In the genomic region with DNA sequence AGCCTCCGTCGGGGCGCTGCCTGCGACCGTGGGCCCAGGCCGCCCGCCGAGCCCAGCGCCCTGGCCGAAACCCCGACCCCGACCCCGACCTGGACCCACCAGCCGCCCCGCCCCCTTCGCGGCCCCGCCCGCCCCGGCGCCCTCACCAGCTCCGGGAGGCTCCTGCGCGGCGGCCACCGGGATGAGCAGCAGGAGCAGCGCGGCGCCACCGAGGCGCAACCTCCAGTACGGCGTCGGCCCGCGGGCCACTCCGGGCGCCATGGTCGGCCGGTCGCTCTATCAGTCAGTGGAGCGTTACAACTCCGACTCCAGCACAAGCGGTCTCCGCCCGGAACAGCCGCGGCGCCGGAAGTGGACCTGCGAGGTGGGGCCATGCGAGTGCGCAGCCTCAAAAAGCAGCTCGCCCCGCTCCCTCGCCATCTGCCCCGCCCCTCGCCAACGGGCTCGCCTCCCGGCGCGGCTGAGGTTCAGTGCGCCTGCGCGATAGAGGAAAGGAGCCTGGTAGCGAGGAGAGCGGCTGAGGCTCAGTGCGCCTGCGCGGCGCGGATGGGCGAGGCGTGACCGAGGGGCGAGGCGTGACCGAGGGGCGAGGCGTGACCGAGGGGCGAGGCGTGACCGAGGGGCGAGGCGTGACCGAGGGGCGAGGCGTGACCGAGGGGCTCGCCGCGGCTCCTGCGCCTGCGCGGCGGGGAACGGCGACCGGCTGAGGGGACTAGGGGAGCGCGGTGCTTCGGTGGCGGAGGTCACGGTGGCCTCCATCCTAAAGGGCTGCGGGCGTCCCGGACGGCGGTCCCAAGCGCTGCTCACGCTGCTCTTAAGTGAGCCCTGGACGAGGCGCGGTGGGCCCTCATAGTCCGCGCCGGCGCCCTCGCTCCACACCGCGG, we compare ENCODE assay signal across 8 cellular contexts. TPM values are rescaled to one million over a fixed set of nuclear protein-coding genes. Genes with fewer than 3 reads are reported as not detected.
DNase-seq lines count a peak whose midpoint lies in the region; ATAC-seq and TF ChIP-seq lines count a peak whose summit lies in the region.

A gene with protein sequence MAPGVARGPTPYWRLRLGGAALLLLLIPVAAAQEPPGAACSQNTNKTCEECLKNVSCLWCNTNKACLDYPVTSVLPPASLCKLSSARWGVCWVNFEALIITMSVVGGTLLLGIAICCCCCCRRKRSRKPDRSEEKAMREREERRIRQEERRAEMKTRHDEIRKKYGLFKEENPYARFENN (minus strand): TSS at position 335 of the 884 bp plus-strand sequence. CDS start 74 bp downstream, at position 261.

- intact Hi-C loops in lower lobe of right lung (cut with DNase I), result no loop called here

- no peaks in the 10 kb centered on the region for H3K9me3 ChIP-seq in ectodermal cell (ENCODE audit: control insufficient read depth, low read length)
- no peaks in the 10 kb centered on the region for H3K9me3 ChIP-seq in lower lobe of right lung

- H3K27me3 ChIP-seq in ectodermal cell (ENCODE audit: control insufficient read depth, insufficient read depth, low read length, poor library complexity, severe bottlenecking) (peaks cover 35% of the 10 kb centered on the region), lower lobe of right lung (ENCODE audit: low read depth) (no peaks in the 10 kb centered on the region)

- H3K4me1 ChIP-seq in ectodermal cell (ENCODE audit: control insufficient read depth, insufficient read depth, low read length) (peaks cover 10% of the 10 kb centered on the region), lower lobe of right lung (peaks cover 72% of the 10 kb centered on the region)

- H3K4me3 ChIP-seq in ectodermal cell (ENCODE audit: insufficient read depth, low read depth, low read length), result peak within 1 kb of the TSS; percentile 82
- H3K4me3 ChIP-seq in lower lobe of right lung, result peak within 1 kb of the TSS; percentile 79

- DNase-seq in CMK (ENCODE audit: low read depth), result peak; percentile 99
- DNase-seq in HS-5 (ENCODE audit: low read depth), result peak; percentile 77
- peak; percentile 93 for DNase-seq in NK-92 (lab: John Stamatoyannopoulos, UW; ENCODE audit: unreplicated experiment)
- peak; percentile 99 for DNase-seq in activated CD8-positive, alpha-beta memory T cell treated with anti-CD3 and anti-CD28 coated beads for 1 hour (ENCODE audit: extremely low read depth in 1 of 2, low read depth in 1 of 2)
- peak; percentile 99 for DNase-seq in lower lobe of right lung
- DNase-seq in stimulated activated CD4-positive, alpha-beta T cell treated with anti-CD3 and anti-CD28 coated beads, TNF-alpha, amount 100 ng/mL, for 1 hour (ENCODE audit: low read depth in 3 of 3, low spot score in 1 of 3), result peak; percentile 98 to 99 (median 99)

- H3K36me3 ChIP-seq in ectodermal cell (ENCODE audit: control insufficient read depth, insufficient read depth, low read length) (no peaks in the 10 kb centered on the region), lower lobe of right lung (no peaks in the 10 kb centered on the region)

- TF ChIP-seq CTCF in lower lobe of right lung (IDR thresholded peaks at IDR 0.05), result no peak

- 0% methylated on average over 123 of the region's 123 CpGs for WGBS in ectodermal cell, 2 experiments

- H3K27ac ChIP-seq in ectodermal cell (ENCODE audit: insufficient read depth, low read depth, low read length, poor library complexity, severe bottlenecking) (peak within 1 kb of the TSS; percentile 66), lower lobe of right lung (peak within 1 kb of the TSS; percentile 98)

- ATAC-seq in GM19468 (IDR thresholded peaks at IDR 0.05; ENCODE audit: extremely low read depth, unreplicated experiment) (peak; percentile 65), lower lobe of right lung (peak; percentile 85 to 92)

RNA-seq across cellular contexts. Expression of the gene that starts here (rescaled TPM):
- polyA plus RNA-seq in ectodermal cell (2013, experiment 1 of 4), result 176 TPM
- polyA plus RNA-seq in ectodermal cell (2013, experiment 2 of 4), result 199 TPM
- polyA plus RNA-seq in ectodermal cell (2013, experiment 3 of 4), result 164 TPM
- 183 TPM for polyA plus RNA-seq in ectodermal cell (2013, experiment 4 of 4)
- total RNA-seq in lower lobe of right lung, result 209 TPM

Comparison
In these comparisons a context has a peak if more than half of its experiments do, and no peak if none do; other contexts are left out.
1. Peak in every context shown above with its lines: DNase-seq, ATAC-seq, H3K4me3 ChIP-seq and H3K27ac ChIP-seq.